12 cellular contexts compared by ENCODE assay signal in genomic region chr17:47882247-47882646, GRCh38. TPM values are rescaled to one million over a fixed set of nuclear protein-coding genes. Genes with fewer than 3 reads are reported as not detected.
A peak's percentile ranks its signal among the peaks of the same experiment; 100 is the strongest.
DNase-seq lines count a peak whose midpoint lies in the region; ATAC-seq, FAIRE-seq and TF ChIP-seq lines count a peak whose summit lies in the region.
"Had no signal": no experiment of that assay in that cellular context is flagged by ENCODE, and none has a peak within 500 bp of the region (broad histone marks: within the 10 kb centered on the region; RNA-seq: fewer than 3 reads in every experiment).

No MANE protein-coding gene starts in this region.

- H3K36me3 ChIP-seq in lower lobe of right lung (no peaks in the 10 kb centered on the region), tibial nerve (no peaks in the 10 kb centered on the region), OCI-LY7 (ENCODE audit: insufficient read depth, low read length) (no peaks in the 10 kb centered on the region)

- ATAC-seq in lower lobe of right lung (peak in 1 of 2 donors; percentile 65), HG03520 (IDR thresholded peaks at IDR 0.05; ENCODE audit: unreplicated experiment) (no peak), GM21717 (IDR thresholded peaks at IDR 0.05; ENCODE audit: unreplicated experiment) (no peak)

- H4K20me1 ChIP-seq in OCI-LY7 (ENCODE audit: insufficient read depth, low read length): no peaks in the 10 kb centered on the region

- DNase-seq in H54 (ENCODE audit: insufficient read length, low spot score) (peak; percentile 42), MCF 10A (ENCODE audit: unreplicated experiment) (peak; percentile 9), lower lobe of right lung (no peak), tibial nerve (ENCODE audit: low spot score in 2 of 2) (no peak), OCI-LY7 (ENCODE audit: low spot score) (no peak), NCI-H446 (lab: John Stamatoyannopoulos, UW) (no peak)
- DNase-seq: activated CD4-positive, alpha-beta T cell treated with anti-CD3 and anti-CD28 coated beads for 48 hours; GF-D8; islet precursor cell; NCI-H2081 treated with DMSO at 0.1 percent for 48 hours had no signal

- H3K9me3 Mint-ChIP-seq in MCF 10A (ENCODE audit: unreplicated experiment): no peaks in the 10 kb centered on the region

- TF ChIP-seq POLR2A in H54 (IDR thresholded peaks at IDR 0.05; ENCODE audit: low read depth, low read length) (peak; percentile 12; the same call in 1 of the 2 replicates), tibial nerve (IDR thresholded peaks at IDR 0.05) (no peak)

- no peaks in the 10 kb centered on the region for H3K4me1 Mint-ChIP-seq in MCF 10A (ENCODE audit: insufficient read depth, unreplicated experiment)

- CTCF ChIA-PET in MCF 10A (lab: Yijun Ruan, JAX) (interaction anchor here (0.6 to 15.4 kb wide), 4 partner anchors 35 to 795 kb away, joined by 3 to 523 read pairs (median 4); partner anchors contain the start of genes SCRN2 and SP6), OCI-LY7 (lab: Charles Lee; ENCODE audit: unreplicated experiment) (interaction anchor here (0.6 kb wide), 1 partner anchor 678 kb away, joined by 4 read pairs; no protein-coding TSS in a partner anchor)

- H3K4me2 ChIP-seq in OCI-LY7 (ENCODE audit: low read length): no peak overlapping the region

- TF ChIP-seq EP300 in tibial nerve (IDR thresholded peaks at IDR 0.05): no peak

- H3K27ac Mint-ChIP-seq in MCF 10A (ENCODE audit: low read depth, unreplicated experiment): no peak overlapping the region

- H3K9me2 ChIP-seq in OCI-LY7 (ENCODE audit: insufficient read depth, low read length): no peaks in the 10 kb centered on the region

- H3K4me3 ChIP-seq in lower lobe of right lung (peak overlapping the region; percentile 30), tibial nerve (peak overlapping the region in 2 of 4 donors; percentile 24 to 27), OCI-LY7 (ENCODE audit: low read depth, low read length, poor library complexity, severe bottlenecking) (no peak overlapping the region)

- no peak for FAIRE-seq in H54 (lab: Jason Lieb, UNC)

- no peak overlapping the region for H2AFZ ChIP-seq in OCI-LY7 (ENCODE audit: low read length)

- 23 to 25% methylated on average over 7 of the region's 7 CpGs for WGBS in tibial nerve, 2 donors

- H3K9me3 ChIP-seq in lower lobe of right lung (no peaks in the 10 kb centered on the region), tibial nerve (no peaks in the 10 kb centered on the region), OCI-LY7 (ENCODE audit: low read length) (no peaks in the 10 kb centered on the region)

- BruUV-seq in MCF 10A (replicated peaks; lab: Mats Ljungman, UMichigan) (no TSS peak), OCI-LY7 (replicated peaks; lab: Mats Ljungman, UMichigan) (no TSS peak)

- no peaks in the 10 kb centered on the region for H3K27me3 ChIP-seq in lower lobe of right lung (ENCODE audit: low read depth)
- peaks cover 0 to 15% of the 10 kb centered on the region in 2 donors for H3K27me3 ChIP-seq in tibial nerve

- H3K4me3 Mint-ChIP-seq in MCF 10A (ENCODE audit: unreplicated experiment): no peak overlapping the region

- peaks cover 25% of the 10 kb centered on the region for H3K4me1 ChIP-seq in lower lobe of right lung
- peaks cover 0 to 39% (median 1%) of the 10 kb centered on the region in 4 donors for H3K4me1 ChIP-seq in tibial nerve
- H3K4me1 ChIP-seq in OCI-LY7 (ENCODE audit: insufficient read depth, low read length, poor library complexity, severe bottlenecking): peaks cover 7% of the 10 kb centered on the region

- POLR2A ChIA-PET in MCF 10A (lab: Yijun Ruan, JAX) (interaction anchor here (1.0 to 3.5 kb wide), 2 partner anchors 13 to 59 kb away, joined by 3 to 16 read pairs; partner anchors contain the start of genes PNPO and SP2), OCI-LY7 (lab: Charles Lee) (interaction anchor here (1.2 to 1.4 kb wide), 2 partner anchors 13 to 19 kb away, joined by 3 to 4 read pairs; no protein-coding TSS in a partner anchor)

- H3K79me2 ChIP-seq in OCI-LY7 (ENCODE audit: insufficient read depth, low read depth, low read length): no peaks in the 10 kb centered on the region

- TF ChIP-seq CTCF in MCF 10A (IDR thresholded peaks at IDR 0.05; ENCODE audit: unreplicated experiment) (no peak), lower lobe of right lung (IDR thresholded peaks at IDR 0.05) (no peak), tibial nerve (IDR thresholded peaks at IDR 0.05) (no peak), OCI-LY7 (conservative IDR thresholded peaks at IDR 0.05; ENCODE audit: low read length) (no peak)

- H3K27ac ChIP-seq in lower lobe of right lung: peak overlapping the region; percentile 63
- H3K27ac ChIP-seq in tibial nerve: peak overlapping the region in 3 of 4 donors; percentile 32 to 55 (median 40)
- H3K27ac ChIP-seq in OCI-LY7 (ENCODE audit: low read depth, low read length, poor library complexity, severe bottlenecking): no peak overlapping the region

- intact Hi-C loops in MCF 10A (cut with micrococcal nuclease): no loop called here
- intact Hi-C loops in lower lobe of right lung (cut with DNase I): no loop called here
- intact Hi-C loops in OCI-LY7 (cut with micrococcal nuclease; ENCODE audit: unreplicated experiment): no loop called here

- H3K36me3 Mint-ChIP-seq in MCF 10A (ENCODE audit: insufficient read depth, unreplicated experiment): no peaks in the 10 kb centered on the region

- H3K27me3 Mint-ChIP-seq in MCF 10A (ENCODE audit: insufficient read depth, unreplicated experiment): peaks cover 20% of the 10 kb centered on the region

RNA-seq across cellular contexts. Expression of gene SP2, which starts 13.8 kb away (rescaled TPM):
- 11.9 and 15.1 TPM in 2 replicates for total RNA-seq in MCF 10A (2022)
- total RNA-seq in lower lobe of right lung: 19.4 TPM
- 1 to 10 TPM; 5.9 to 7.2 (median 7.1) TPM for total RNA-seq in tibial nerve
- total RNA-seq in OCI-LY7 (2014; rRNA removed; shearing (Covaris generic)): 2.3 and 5.8 TPM in 2 replicates
- 22.1 and 24.1 TPM in 2 replicates for total RNA-seq in OCI-LY7 (2022)

RNA-seq across cellular contexts. Expression of gene SP6, which starts 31.3 kb away (rescaled TPM):
- total RNA-seq in MCF 10A (2022) (1.2 and 1.5 TPM in 2 replicates), lower lobe of right lung (4.7 TPM), tibial nerve (1 to 10 TPM in 1 of 4 donors, under 1 TPM in 3; 0.30 to 1.3 (median 0.71) TPM), OCI-LY7 (2022) (0.08 and 0.24 TPM in 2 replicates)
- 0.08 and 0.22 TPM in 2 replicates for total RNA-seq in OCI-LY7 (2014; rRNA removed; shearing (Covaris generic))

RNA-seq across cellular contexts. Expression of gene SCRN2, which starts 41.2 kb away (rescaled TPM):
- 15.7 and 16.2 TPM in 2 replicates for total RNA-seq in MCF 10A (2022)
- total RNA-seq in lower lobe of right lung: 30.9 TPM
- total RNA-seq in tibial nerve: 10 to 100 TPM; 49.8 to 68.6 (median 56.6) TPM
- total RNA-seq in OCI-LY7 (2014; rRNA removed; shearing (Covaris generic)): 33.9 and 42.9 TPM in 2 replicates
- 37.3 and 39.1 TPM in 2 replicates for total RNA-seq in OCI-LY7 (2022)

RNA-seq across cellular contexts. Expression of gene LRRC46, which starts 50.8 kb away (rescaled TPM):
- total RNA-seq in MCF 10A (2022) (1.2 and 1.4 TPM in 2 replicates), lower lobe of right lung (11.6 TPM), tibial nerve (under 1 TPM in 1 of 4 donors, not detected in 3; 0.60 TPM), OCI-LY7 (2022) (1.2 and 2.0 TPM in 2 replicates)
- 0.23 and 0.85 TPM in 2 replicates for total RNA-seq in OCI-LY7 (2014; rRNA removed; shearing (Covaris generic))

RNA-seq across cellular contexts. Expression of gene MRPL10, which starts 50.9 kb away (rescaled TPM):
- total RNA-seq in MCF 10A (2022) (43.2 and 49.3 TPM in 2 replicates), lower lobe of right lung (33.2 TPM), tibial nerve (10 to 100 TPM; 23.4 to 33.4 (median 29.9) TPM), OCI-LY7 (2022) (55.9 and 56.7 TPM in 2 replicates)
- total RNA-seq in OCI-LY7 (2014; rRNA removed; shearing (Covaris generic)): 27.1 and 50.8 TPM in 2 replicates

Comparison
In these comparisons a context has a peak if more than half of its experiments do, and no peak if none do; other contexts are left out.
1. DNase-seq: peak in H54 (single experiment) and MCF 10A (single experiment); none in lower lobe of right lung (single experiment), tibial nerve (0 of 2), OCI-LY7 (single experiment) and NCI-H446 (0 of 2).